8 cellular contexts compared by ENCODE assay signal in genomic region chr3:89098964-89099585, GRCh38. TPM values are rescaled to one million over a fixed set of nuclear protein-coding genes. Genes with fewer than 3 reads are reported as not detected.
DNase-seq lines count a peak whose midpoint lies in the region; ATAC-seq and TF ChIP-seq lines count a peak whose summit lies in the region.

No MANE protein-coding gene starts in this region.

- H3K9me3 Mint-ChIP-seq in activated naive CD4-positive, alpha-beta T cell treated with anti-CD3 and anti-CD28 coated beads for 36 hours: no peaks in the 10 kb centered on the region

- H3K4me1 Mint-ChIP-seq in activated naive CD4-positive, alpha-beta T cell treated with anti-CD3 and anti-CD28 coated beads for 36 hours (ENCODE audit: low read depth): no peaks in the 10 kb centered on the region

- peaks cover 2% of the 10 kb centered on the region for H3K27me3 Mint-ChIP-seq in activated naive CD4-positive, alpha-beta T cell treated with anti-CD3 and anti-CD28 coated beads for 36 hours (ENCODE audit: low read depth)

- no peak overlapping the region for H3K4me3 Mint-ChIP-seq in activated naive CD4-positive, alpha-beta T cell treated with anti-CD3 and anti-CD28 coated beads for 36 hours

- peak; percentile 78 to 98 (median 86) for TF ChIP-seq CTCF in heart left ventricle (IDR thresholded peaks at IDR 0.05)
- TF ChIP-seq CTCF in gastrocnemius medialis (IDR thresholded peaks at IDR 0.05 in 4 of 5, conservative IDR thresholded peaks at IDR 0.05 in 1 of 5): peak; percentile 31 to 77 (median 44)

- H3K27me3 ChIP-seq in heart left ventricle (no peaks in the 10 kb centered on the region), gastrocnemius medialis (no peaks in the 10 kb centered on the region)

- H3K36me3 Mint-ChIP-seq in activated naive CD4-positive, alpha-beta T cell treated with anti-CD3 and anti-CD28 coated beads for 36 hours (ENCODE audit: low read depth): no peaks in the 10 kb centered on the region

- H3K4me3 ChIP-seq in heart left ventricle: no peak overlapping the region
- H3K4me3 ChIP-seq in gastrocnemius medialis: no peak overlapping the region

- intact Hi-C loops in activated naive CD4-positive, alpha-beta T cell treated with anti-CD3 and anti-CD28 coated beads for 36 hours (cut with micrococcal nuclease): loop anchor here (1.0 kb wide), 2 partner anchors 880 to 896 kb away; no protein-coding TSS in a partner anchor
- intact Hi-C loops in heart left ventricle (cut with DNase I): loop anchor here in 1 of 10 donors (5.0 kb wide), 1 partner anchor 897 kb away; no protein-coding TSS in a partner anchor
- intact Hi-C loops in gastrocnemius medialis (cut with DNase I; ENCODE audit: low total_unique reads): loop anchor here (5.0 kb wide), 1 partner anchor 897 kb away; no protein-coding TSS in a partner anchor

- H3K27ac Mint-ChIP-seq in activated naive CD4-positive, alpha-beta T cell treated with anti-CD3 and anti-CD28 coated beads for 36 hours: no peak overlapping the region

- ATAC-seq in GM19328 (IDR thresholded peaks at IDR 0.05; ENCODE audit: unreplicated experiment) (peak; percentile 92), HG03135 (IDR thresholded peaks at IDR 0.05; ENCODE audit: unreplicated experiment) (peak; percentile 97), heart left ventricle (peak in 2 of 4 donors; percentile 66 to 69), gastrocnemius medialis (no peak)

- no peak overlapping the region for H3K27ac ChIP-seq in heart left ventricle
- no peak overlapping the region for H3K27ac ChIP-seq in gastrocnemius medialis

- DNase-seq in DMS53 treated with DMSO at 0.1 percent for 48 hours (lab: John Stamatoyannopoulos, UW; ENCODE audit: unreplicated experiment): peak; percentile 7
- DNase-seq in NCI-H69 (lab: John Stamatoyannopoulos, UW): peak; percentile 39
- peak; percentile 55 for DNase-seq in activated naive CD4-positive, alpha-beta T cell treated with anti-CD3 and anti-CD28 coated beads for 36 hours
- peak in 1 of 5 donors; percentile 33 for DNase-seq in heart left ventricle
- peak in 1 of 2 donors; percentile 9 for DNase-seq in gastrocnemius medialis
- DNase-seq in NCI-H187 (lab: John Stamatoyannopoulos, UW): no peak

- no peak for TF ChIP-seq POLR2A in heart left ventricle (IDR thresholded peaks at IDR 0.05)
- TF ChIP-seq POLR2A in gastrocnemius medialis (IDR thresholded peaks at IDR 0.05): no peak

- H3K9me3 ChIP-seq in heart left ventricle: no peaks in the 10 kb centered on the region
- no peaks in the 10 kb centered on the region for H3K9me3 ChIP-seq in gastrocnemius medialis

- 26 to 28% (median 27%) methylated on average over 8 of the region's 8 CpGs for WGBS in heart left ventricle, 4 donors

- in situ Hi-C loops in gastrocnemius medialis (cut with MboI; ENCODE audit: low sequenced_read_pairs in 4 of 4): loop anchor here in 1 of 4 donors (25.0 kb wide), 1 partner anchor 887 kb away; no protein-coding TSS in a partner anchor

- peaks cover 0 to 4% (median 0%) of the 10 kb centered on the region in 12 donors for H3K4me1 ChIP-seq in heart left ventricle
- no peaks in the 10 kb centered on the region for H3K4me1 ChIP-seq in gastrocnemius medialis

- no peaks in the 10 kb centered on the region for H3K36me3 ChIP-seq in heart left ventricle
- no peaks in the 10 kb centered on the region for H3K36me3 ChIP-seq in gastrocnemius medialis

- CTCF ChIA-PET in activated naive CD4-positive, alpha-beta T cell treated with anti-CD3 and anti-CD28 coated beads for 36 hours (lab: Charles Lee): interaction anchor here (0.7 kb wide), 1 partner anchor 536 kb away, joined by 3 read pairs; no protein-coding TSS in a partner anchor

RNA-seq across cellular contexts. Expression of gene EPHA3, which starts 8.3 kb away (rescaled TPM):
- not detected for total RNA-seq in activated naive CD4-positive, alpha-beta T cell treated with anti-CD3 and anti-CD28 coated beads for 36 hours
- total RNA-seq in heart left ventricle: 1 to 10 TPM; 2.2 to 9.4 (median 4.4) TPM
- polyA plus RNA-seq in heart left ventricle: 1 to 10 TPM; 1.0 to 1.3 TPM
- 1 to 10 TPM in 2 of 4 donors, under 1 TPM in 2; 0.36 to 1.8 (median 0.90) TPM for total RNA-seq in gastrocnemius medialis

Comparison
In these comparisons a context has a peak if more than half of its experiments do, and no peak if none do; other contexts are left out.
1. DNase-seq: peak in DMS53 treated with DMSO at 0.1 percent for 48 hours (single experiment), NCI-H69 (single experiment) and activated naive CD4-positive, alpha-beta T cell treated with anti-CD3 and anti-CD28 coated beads for 36 hours (single experiment); none in NCI-H187 (0 of 2).
2. ATAC-seq: peak in GM19328 (single experiment) and HG03135 (single experiment); none in gastrocnemius medialis (0 of 2).